9 cellular contexts compared by ENCODE assay signal in genomic region chr7:92830532-92831110, GRCh38. TPM values are rescaled to one million over a fixed set of nuclear protein-coding genes. Genes with fewer than 3 reads are reported as not detected.
DNase-seq lines count a peak whose midpoint lies in the region; ATAC-seq and TF ChIP-seq lines count a peak whose summit lies in the region.
"Had no signal": no experiment of that assay in that cellular context is flagged by ENCODE, and none has a peak within 500 bp of the region (broad histone marks: within the 10 kb centered on the region; RNA-seq: fewer than 3 reads in every experiment).

No MANE protein-coding gene starts in this region.

- H3K79me2 ChIP-seq in mammary epithelial cell (ENCODE audit: insufficient read depth, low read length) = peaks cover 100% of the 10 kb centered on the region

- H3K27me3 ChIP-seq in mammary epithelial cell (ENCODE audit: insufficient read depth, low read length) (no peaks in the 10 kb centered on the region), psoas muscle (ENCODE audit: insufficient read depth in 3 of 3, low read length in 2 of 3) (peaks cover 0 to 56% (median 14%) of the 10 kb centered on the region in 3 donors)

- no peaks in the 10 kb centered on the region for H3K9me3 ChIP-seq in mammary epithelial cell (replicated peaks; ENCODE audit: insufficient read depth, low read length)
- H3K9me3 ChIP-seq in psoas muscle = no peaks in the 10 kb centered on the region

- 99% methylated on average over 6 of the region's 6 CpGs for WGBS in mammary epithelial cell (ENCODE audit: low coverage, missing lambda C conversion rate)
- 45 to 54% (median 47%) methylated on average over 6 of the region's 6 CpGs for WGBS in psoas muscle, 3 donors

- peaks cover 47% of the 10 kb centered on the region for H3K36me3 Mint-ChIP-seq in T-helper 1 cell treated with Interleukin-12 subunit alpha and Interleukin-12 subunit beta and Interleukin-4 antibody, amounts not matched to agents 30 μg/mL and 1 μg/mL, for 36 hours (ENCODE audit: low read depth)

- H4K20me1 ChIP-seq in mammary epithelial cell (ENCODE audit: insufficient read depth, low read length) = no peaks in the 10 kb centered on the region

- peaks cover 51% of the 10 kb centered on the region for H3K4me1 Mint-ChIP-seq in T-helper 1 cell treated with Interleukin-12 subunit alpha and Interleukin-12 subunit beta and Interleukin-4 antibody, amounts not matched to agents 30 μg/mL and 1 μg/mL, for 36 hours (ENCODE audit: low read depth)

- no peak for TF ChIP-seq CTCF in mammary epithelial cell (conservative IDR thresholded peaks at IDR 0.05 in 1 of 2, IDR thresholded peaks at IDR 0.05 in 1 of 2; ENCODE audit: extremely low read depth in 1 of 2, insufficient read depth in 1 of 2, low read depth in 1 of 2, low read length in 2 of 2)
- no peak for TF ChIP-seq CTCF in psoas muscle (IDR thresholded peaks at IDR 0.05)

- H3K9me3 Mint-ChIP-seq in T-helper 1 cell treated with Interleukin-12 subunit alpha and Interleukin-12 subunit beta and Interleukin-4 antibody, amounts not matched to agents 30 μg/mL and 1 μg/mL, for 36 hours = no peaks in the 10 kb centered on the region

- dilution Hi-C loops in mammary epithelial cell (cut with HindIII; ENCODE audit: low sequenced_read_pairs) = no loop called here

- peak overlapping the region; percentile 98 for H3K4me2 ChIP-seq in mammary epithelial cell (ENCODE audit: insufficient read depth, low read depth, low read length)

- H3K4me1 ChIP-seq in mammary epithelial cell (ENCODE audit: insufficient read depth, low read length) (peaks cover 39% of the 10 kb centered on the region), psoas muscle (peaks cover 15% of the 10 kb centered on the region)

- DNase-seq in T-helper 1 cell = no peak
- DNase-seq in NCI-H69 (lab: John Stamatoyannopoulos, UW) = peak; percentile 83
- no peak for DNase-seq in mammary epithelial cell
- DNase-seq in psoas muscle = no peak
- no peak for DNase-seq in DMS79 treated with DMSO at 0.1 percent for 48 hours (lab: John Stamatoyannopoulos, UW)
- no peak for DNase-seq in dermis blood vessel endothelial cell
- DNase-seq in H4 (ENCODE audit: low spot score) = no peak
- DNase-seq: NCI-H2029 had no signal

- H3K4me3 ChIP-seq in mammary epithelial cell (replicated peaks in 1 of 3; ENCODE audit: insufficient read depth in 1 of 3, low read depth in 2 of 3, low read length in 3 of 3) (no peak overlapping the region), psoas muscle (peak overlapping the region; percentile 81)

- in situ Hi-C loops in mammary epithelial cell (cut with MboI; ENCODE audit: low sequenced_read_pairs in 2 of 2) = loop anchor here (5.0 to 10.0 kb wide), 8 partner anchors 84 to 224 kb away; no protein-coding TSS in a partner anchor

- H3K4me3 Mint-ChIP-seq in T-helper 1 cell treated with Interleukin-12 subunit alpha and Interleukin-12 subunit beta and Interleukin-4 antibody, amounts not matched to agents 30 μg/mL and 1 μg/mL, for 36 hours = peak overlapping the region; percentile 94

- BruUV-seq in mammary epithelial cell (replicated peaks; lab: Mats Ljungman, UMichigan) = no TSS peak

- CTCF ChIA-PET in mammary epithelial cell (lab: Charles Lee; ENCODE audit: low non-redundant PET) = no interaction called here

- peak overlapping the region; percentile 5 for H3K27ac ChIP-seq in mammary epithelial cell (ENCODE audit: insufficient read depth, low read depth, low read length)
- no peak overlapping the region for H3K27ac ChIP-seq in psoas muscle

- peak overlapping the region; percentile 94 for H3K27ac Mint-ChIP-seq in T-helper 1 cell treated with Interleukin-12 subunit alpha and Interleukin-12 subunit beta and Interleukin-4 antibody, amounts not matched to agents 30 μg/mL and 1 μg/mL, for 36 hours

- no peak for ATAC-seq in psoas muscle

- H3K36me3 ChIP-seq in mammary epithelial cell (ENCODE audit: insufficient read depth, low read length) (peaks cover 7% of the 10 kb centered on the region), psoas muscle (ENCODE audit: insufficient read depth in 1 of 2, low read depth in 1 of 2) (no peaks in the 10 kb centered on the region)

- H3K9ac ChIP-seq in mammary epithelial cell (ENCODE audit: insufficient read depth, low read length) = no peak overlapping the region

- H2AFZ ChIP-seq in mammary epithelial cell (ENCODE audit: low read depth, low read length) = no peak overlapping the region

- H3K27me3 Mint-ChIP-seq in T-helper 1 cell treated with Interleukin-12 subunit alpha and Interleukin-12 subunit beta and Interleukin-4 antibody, amounts not matched to agents 30 μg/mL and 1 μg/mL, for 36 hours (ENCODE audit: low read depth) = no peaks in the 10 kb centered on the region

- intact Hi-C loops in mammary epithelial cell (cut with micrococcal nuclease) (no loop called here), psoas muscle (cut with DNase I) (loop anchor here (5.0 kb wide), 3 partner anchors 108 to 213 kb away; no protein-coding TSS in a partner anchor)

RNA-seq across cellular contexts. Expression of gene CDK6, which starts 5.8 kb away (rescaled TPM):
- total RNA-seq in mammary epithelial cell (100 to 1,000 TPM; 130 to 171 TPM), psoas muscle (1 to 10 TPM; 3.2 to 8.0 (median 4.6) TPM), dermis blood vessel endothelial cell (44.6 and 48.2 TPM in 2 replicates)
- polyA plus RNA-seq in mammary epithelial cell (49.2 TPM), psoas muscle (under 1 TPM; 0.39 to 0.92 (median 0.60) TPM)
- 277 TPM for polyA minus RNA-seq in mammary epithelial cell
- 49.2 and 59.7 TPM in 2 replicates for total RNA-seq in H4 (2014; rRNA removed; shearing (Covaris generic))
